8 cellular contexts compared by ENCODE assay signal in the genomic region with DNA sequence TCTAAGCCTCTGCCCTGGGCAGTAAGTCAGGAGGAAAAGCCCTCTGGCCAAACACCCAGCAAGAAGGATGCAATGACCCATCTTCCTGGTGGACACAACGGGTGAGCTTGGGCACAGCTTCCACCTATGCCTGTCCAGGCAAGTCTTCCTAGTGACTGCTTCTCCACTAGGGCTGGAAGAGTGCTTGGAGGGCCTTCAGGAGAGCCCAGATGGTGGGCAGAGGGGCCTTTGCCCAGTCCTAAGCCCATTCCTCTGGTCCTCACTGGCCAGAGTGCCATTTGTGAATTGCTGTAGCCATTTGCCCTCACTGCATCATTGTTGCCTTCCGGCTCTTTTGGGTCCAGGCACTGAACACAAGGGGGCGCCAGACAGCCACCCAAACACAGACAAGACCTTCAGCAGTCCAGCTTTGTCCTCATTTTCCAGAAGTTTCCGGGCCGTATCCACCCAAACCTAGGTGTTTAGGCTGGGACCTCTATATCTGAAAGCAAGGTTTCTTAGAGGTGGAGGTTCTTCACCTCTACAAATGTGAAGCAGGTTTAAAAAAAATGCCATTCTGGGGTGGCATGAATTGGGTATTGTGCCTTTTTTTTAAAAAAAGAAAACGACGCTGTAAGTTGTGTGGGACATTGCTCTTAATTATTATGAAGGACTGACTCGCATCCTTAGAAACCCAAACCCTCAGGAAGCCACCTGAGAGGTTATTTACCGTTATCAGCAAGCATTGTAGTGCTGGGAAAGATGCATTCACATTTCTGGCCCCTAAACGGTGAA. TPM values are rescaled to one million over a fixed set of nuclear protein-coding genes. Genes with fewer than 3 reads are reported as not detected.
DNase-seq lines count a peak whose midpoint lies in the region; ATAC-seq, FAIRE-seq and TF ChIP-seq lines count a peak whose summit lies in the region.

No MANE protein-coding gene starts in this region.

- H3K9ac ChIP-seq in kidney (ENCODE audit: low read length in 2 of 2): peak overlapping the region in 1 of 2 donors; percentile 27

- H3K4me1 ChIP-seq in Caco-2 (peaks cover 15% of the 10 kb centered on the region; the same call in 1 of the 2 replicates), kidney (ENCODE audit: control insufficient read depth in 1 of 2, insufficient read depth in 1 of 2, low read depth in 1 of 2, low read length in 2 of 2) (peaks cover 34 to 41% of the 10 kb centered on the region in 2 donors)

- H3K36me3 ChIP-seq in Caco-2 (ENCODE audit: control insufficient read depth, insufficient read depth, low read length) (no peaks in the 10 kb centered on the region), kidney (ENCODE audit: control insufficient read depth in 1 of 2, insufficient read depth in 2 of 2, low read length in 2 of 2) (peaks cover 13 to 26% of the 10 kb centered on the region in 2 donors)

- CTCF ChIA-PET in Caco-2 (lab: Charles Lee) (interaction anchor here (0.8 to 6.0 kb wide), 9 partner anchors 14 to 169 kb away, joined by 3 to 48 read pairs (median 5); no protein-coding TSS in a partner anchor), HEK293T (lab: Yijun Ruan, JAX) (interaction anchor here (0.6 to 2.0 kb wide), 13 partner anchors 9 to 141 kb away, joined by 3 to 9 read pairs (median 5); no protein-coding TSS in a partner anchor)

- no peaks in the 10 kb centered on the region for H3K9me3 Mint-ChIP-seq in Caco-2 (ENCODE audit: unreplicated experiment)

- H3K9me3 ChIP-seq in Caco-2 (no peaks in the 10 kb centered on the region), kidney (ENCODE audit: control insufficient read depth in 1 of 2, low read length in 2 of 2) (no peaks in the 10 kb centered on the region)

- intact Hi-C loops in Caco-2 (cut with micrococcal nuclease; ENCODE audit: unreplicated experiment) (loop anchor here (1.0 to 5.0 kb wide), 7 partner anchors 34 to 141 kb away; no protein-coding TSS in a partner anchor), kidney (cut with DNase I) (loop anchor here (5.0 kb wide), 1 partner anchor 118 kb away; no protein-coding TSS in a partner anchor)

- TF ChIP-seq CTCF in Caco-2 (IDR thresholded peaks at IDR 0.05; ENCODE audit: insufficient read depth in 1 of 2, low read depth in 1 of 2, low read length in 1 of 2, severe bottlenecking in 1 of 2, unreplicated experiment in 1 of 2) (peak; percentile 91), kidney (IDR thresholded peaks at IDR 0.05; ENCODE audit: borderline replicate concordance, extremely low read depth, insufficient read depth) (peak; percentile 87)

- no peak overlapping the region for H3K4me3 Mint-ChIP-seq in Caco-2 (ENCODE audit: unreplicated experiment)

- POLR2A ChIA-PET in Caco-2 (lab: Charles Lee): no interaction called here
- POLR2A ChIA-PET in HEK293T (lab: Yijun Ruan, JAX): no interaction called here

- no peak for ATAC-seq in HG03457 (IDR thresholded peaks at IDR 0.05; ENCODE audit: unreplicated experiment)

- H3K4me3 ChIP-seq in Caco-2 (ENCODE audit: low read depth, low read length) (no peak overlapping the region), kidney (ENCODE audit: low read length in 2 of 2) (no peak overlapping the region)

- H3K36me3 Mint-ChIP-seq in Caco-2 (ENCODE audit: insufficient read depth, unreplicated experiment): peaks cover 17% of the 10 kb centered on the region

- no peak for FAIRE-seq in kidney (lab: Jason Lieb, UNC)

- H3K27me3 ChIP-seq in Caco-2 (replicated peaks; ENCODE audit: control insufficient read depth, insufficient read depth, low read length): no peaks in the 10 kb centered on the region

- no peaks in the 10 kb centered on the region for H3K27me3 Mint-ChIP-seq in Caco-2 (ENCODE audit: insufficient read depth, unreplicated experiment)

- peaks cover 20% of the 10 kb centered on the region for H3K4me1 Mint-ChIP-seq in Caco-2 (ENCODE audit: low read depth, unreplicated experiment)

- peak; percentile 78 to 81 for DNase-seq in Caco-2
- DNase-seq in HEK293T (ENCODE audit: extremely low spot score): peak; percentile 83
- peak; percentile 63 for DNase-seq in NCI-H2171 treated with DMSO at 0.1 percent for 48 hours (lab: John Stamatoyannopoulos, UW)
- DNase-seq in activated CD4-positive, CD25-positive, alpha-beta regulatory T cell treated with anti-CD3 and anti-CD28 coated beads, Interleukin-2, amount 50 U/mL, for 16 hours (ENCODE audit: low read depth, low spot score): peak; percentile 53
- DNase-seq in caudate nucleus (lab: John Stamatoyannopoulos, UW): peak in 52 of 61 donors; percentile 15 to 71 (median 45)
- DNase-seq in kidney: peak; percentile 84
- DNase-seq in stimulated activated CD4-positive, alpha-beta T cell treated with anti-CD3 and anti-CD28 coated beads, Interleukin-2, amount 100 ng/mL, for 24 hours: peak; percentile 78 to 82

- no peak overlapping the region for H3K27ac Mint-ChIP-seq in Caco-2 (ENCODE audit: unreplicated experiment)

- H3K27ac ChIP-seq in caudate nucleus (ENCODE audit: low read depth, low read length) (no peak overlapping the region), kidney (ENCODE audit: low read depth in 2 of 2, low read length in 2 of 2) (peak overlapping the region; percentile 61 to 68)

- BruUV-seq in Caco-2 (replicated peaks; lab: Mats Ljungman, UMichigan): no TSS peak

TF ChIP-seq in HEK293T, 16 proteins besides CTCF, POLR2A, EP300 and RAD21:
- TF ChIP-seq NFRKB (IDR thresholded peaks at IDR 0.05) (no peak), CTBP1 (IDR thresholded peaks at IDR 0.05; ENCODE audit: borderline replicate concordance) (no peak), HDGF (IDR thresholded peaks at IDR 0.05; ENCODE audit: borderline replicate concordance) (no peak), ELF4 (IDR thresholded peaks at IDR 0.05) (no peak), FOXM1 (IDR thresholded peaks at IDR 0.05; ENCODE audit: borderline replicate concordance) (no peak), SP1 (IDR thresholded peaks at IDR 0.05) (no peak), BHLHE40 (IDR thresholded peaks at IDR 0.05; ENCODE audit: borderline replicate concordance) (no peak), TARDBP (IDR thresholded peaks at IDR 0.05) (no peak), FOXK2 (IDR thresholded peaks at IDR 0.05) (no peak), FOXA1 (IDR thresholded peaks at IDR 0.05) (no peak), LEF1 (IDR thresholded peaks at IDR 0.05; ENCODE audit: borderline replicate concordance) (no peak), ZNF384 (IDR thresholded peaks at IDR 0.05) (no peak), L3MBTL2 (conservative IDR thresholded peaks at IDR 0.05) (no peak), SUZ12 (IDR thresholded peaks at IDR 0.05) (no peak)
- TF ChIP-seq, protein P1, sequence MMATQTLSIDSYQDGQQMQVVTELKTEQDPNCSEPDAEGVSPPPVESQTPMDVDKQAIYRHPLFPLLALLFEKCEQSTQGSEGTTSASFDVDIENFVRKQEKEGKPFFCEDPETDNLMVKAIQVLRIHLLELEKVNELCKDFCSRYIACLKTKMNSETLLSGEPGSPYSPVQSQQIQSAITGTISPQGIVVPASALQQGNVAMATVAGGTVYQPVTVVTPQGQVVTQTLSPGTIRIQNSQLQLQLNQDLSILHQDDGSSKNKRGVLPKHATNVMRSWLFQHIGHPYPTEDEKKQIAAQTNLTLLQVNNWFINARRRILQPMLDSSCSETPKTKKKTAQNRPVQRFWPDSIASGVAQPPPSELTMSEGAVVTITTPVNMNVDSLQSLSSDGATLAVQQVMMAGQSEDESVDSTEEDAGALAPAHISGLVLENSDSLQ (IDR thresholded peaks at IDR 0.05): no peak

RNA-seq across cellular contexts. Expression of a gene that starts 29.5 kb away (rescaled TPM):
- 7.5 and 7.7 TPM in 2 replicates for total RNA-seq in Caco-2 (2022)
- 607 TPM for total RNA-seq in kidney
- 199 TPM for polyA plus RNA-seq in kidney (ENCODE audit: insufficient read depth, low read depth, low replicate concordance)

Comparison
In these comparisons a context has a peak if more than half of its experiments do, and no peak if none do; other contexts are left out.
1. RNA of a gene that starts 29.5 kb away (total RNA-seq): 607 TPM in kidney (single experiment); 7.5 to 7.7 TPM in Caco-2; every median in the first group is over 10 times any median in the second.
2. Peak in every context shown above with its lines, with median percentiles within 50 percentile points of each other: DNase-seq.